ENCODE assay signal across 23 cellular contexts in genomic region chr7:103714377-103714927, GRCh38.
A peak's percentile ranks its signal among the peaks of the same experiment; 100 is the strongest.
DNase-seq lines count a peak whose midpoint lies in the region; ATAC-seq and TF ChIP-seq lines count a peak whose summit lies in the region.
"Had no signal": no experiment of that assay in that cellular context is flagged by ENCODE, and none has a peak within 500 bp of the region (broad histone marks: within the 10 kb centered on the region; RNA-seq: fewer than 3 reads in every experiment).

No MANE protein-coding gene starts in this region.

- H3K23ac ChIP-seq in H9 (ENCODE audit: insufficient read length, low read depth, low read length) (no peak overlapping the region), neuronal stem cell (ENCODE audit: low read depth, low read length, poor library complexity) (peak overlapping the region; percentile 73)

- H2BK5ac ChIP-seq in H9 (ENCODE audit: insufficient read length, low read length) (no peak overlapping the region), neuronal stem cell (ENCODE audit: low read length) (no peak overlapping the region)

- H3K14ac ChIP-seq in H9 (ENCODE audit: insufficient read depth, low read length) = no peak overlapping the region
- H3K14ac ChIP-seq in neuronal stem cell (ENCODE audit: low read length) = peak overlapping the region; percentile 71

- no peak overlapping the region for H2BK20ac ChIP-seq in H9 (ENCODE audit: low read depth, low read length, poor library complexity, severe bottlenecking)

- H4K5ac ChIP-seq in H9 (ENCODE audit: insufficient read length, low read depth, low read length) = peak overlapping the region; percentile 4

- H4K91ac ChIP-seq in H9 (ENCODE audit: insufficient read length, low read depth, low read length) (no peak overlapping the region), neuronal stem cell (ENCODE audit: low read depth, low read length, poor library complexity) (no peak overlapping the region)

- H3K56ac ChIP-seq in H9 (ENCODE audit: insufficient read length, low read depth, low read length) = no peak overlapping the region

- H3K79me1 ChIP-seq in H9 (ENCODE audit: insufficient read depth, low read depth, low read length, poor library complexity, severe bottlenecking) (no peaks in the 10 kb centered on the region), neuronal stem cell (ENCODE audit: low read depth, low read length) (no peaks in the 10 kb centered on the region)

- TF ChIP-seq CTCF in H9 (conservative IDR thresholded peaks at IDR 0.05) = no peak

- H2BK15ac ChIP-seq in H9 (ENCODE audit: low read depth, low read length) (no peak overlapping the region), neuronal stem cell (ENCODE audit: low read length) (no peak overlapping the region)

- H3K9me3 ChIP-seq in H9 (ENCODE audit: control insufficient read depth, low read depth, low read length) = no peaks in the 10 kb centered on the region
- no peaks in the 10 kb centered on the region for H3K9me3 ChIP-seq in neuronal stem cell (replicated peaks in 1 of 2; ENCODE audit: control insufficient read depth in 2 of 2, insufficient read depth in 1 of 2, low read depth in 1 of 2, low read length in 2 of 2)
- H3K9me3 ChIP-seq: A549, SJCRH30 had no signal

- DNase-seq in H9 = no peak
- DNase-seq in NCI-H446 treated with DMSO at 0.1 percent for 48 hours (lab: John Stamatoyannopoulos, UW) = peak; percentile 34
- peak; percentile 70 for DNase-seq in cerebellar cortex (ENCODE audit: low spot score)
- no peak for DNase-seq in neuronal stem cell (ENCODE audit: low spot score)
- DNase-seq: CD4-positive, CD25-positive, alpha-beta regulatory T cell; COR-L47; DMS79; KBM-7; NCI-H1092; NCI-H1436; NCI-H187 treated with DMSO at 0.1 percent for 48 hours; NCI-H2107; NCI-H524; NCI-H82; SJCRH30 had no signal

- H3K18ac ChIP-seq in H9 (ENCODE audit: insufficient read length, low read depth, low read length) (no peak overlapping the region), neuronal stem cell (ENCODE audit: low read length) (no peak overlapping the region)

- H3K27me3 Mint-ChIP-seq in H9 (ENCODE audit: low read depth) = no peaks in the 10 kb centered on the region; the same call in 1 of the 2 replicates
- H3K27me3 Mint-ChIP-seq: B cell; CD4-positive, CD25-positive, alpha-beta regulatory T cell had no signal

- H3K4me2 ChIP-seq in H9 (ENCODE audit: insufficient read depth, insufficient read length, low read length) = no peak overlapping the region
- H3K4me2 ChIP-seq in neuronal stem cell (ENCODE audit: insufficient read depth, low read length, poor library complexity, severe bottlenecking) = no peak overlapping the region
- H3K4me2 ChIP-seq: A549, GM23338 had no signal

- H3T11ph ChIP-seq in H9 (ENCODE audit: low read length) = no peak overlapping the region

- H4K8ac ChIP-seq in H9 (replicated peaks; ENCODE audit: insufficient read length, low read depth, low read length) (no peak overlapping the region), neuronal stem cell (ENCODE audit: low read depth, low read length) (no peak overlapping the region)

- peak overlapping the region in 1 of 3 experiments; percentile 83; a peak in 1 of 7 replicates for H3K27ac Mint-ChIP-seq in H9
- H3K27ac Mint-ChIP-seq: B cell; CD4-positive, CD25-positive, alpha-beta regulatory T cell; GM23338 had no signal

- H2AFZ ChIP-seq in H9 (ENCODE audit: low read length) = no peak overlapping the region
- no peak overlapping the region for H2AFZ ChIP-seq in neuronal stem cell (ENCODE audit: low read length)
- H2AFZ ChIP-seq: GM23338 had no signal

- H3K4me3 ChIP-seq in neuronal stem cell (ENCODE audit: low read length in 2 of 2) = no peak overlapping the region
- H3K4me3 ChIP-seq: A549, GM12878, GM23338, SJCRH30 had no signal

- H3K4ac ChIP-seq in H9 (ENCODE audit: low read depth, low read length) (no peak overlapping the region), neuronal stem cell (ENCODE audit: low read length) (no peak overlapping the region)

- H3K9ac ChIP-seq in H9 (ENCODE audit: extremely low read depth, insufficient read length, low read length) (no peak overlapping the region), neuronal stem cell (ENCODE audit: low read depth, low read length, poor library complexity) (peak overlapping the region; percentile 70)

- H2BK12ac ChIP-seq in H9 (ENCODE audit: insufficient read length, low read depth, low read length) = no peak overlapping the region
- no peak overlapping the region for H2BK12ac ChIP-seq in neuronal stem cell (ENCODE audit: low read length)

- H2BK120ac ChIP-seq in H9 (ENCODE audit: low read depth, low read length, poor library complexity, severe bottlenecking) = no peak overlapping the region
- H2BK120ac ChIP-seq in neuronal stem cell (ENCODE audit: low read depth, low read length) = no peak overlapping the region

- H3K4me1 ChIP-seq in H9 (ENCODE audit: insufficient read depth, low read length) (no peaks in the 10 kb centered on the region), neuronal stem cell (ENCODE audit: control insufficient read depth in 2 of 2, insufficient read depth in 1 of 2, low read depth in 1 of 2, low read length in 2 of 2) (peaks cover 0 to 3% of the 10 kb centered on the region in 2 donors)
- H3K4me1 ChIP-seq: A549 had no signal

- WGBS in H9 (ENCODE audit: extremely low coverage, insufficient read length, low lambda C conversion rate) = no CpG with 5 or more reads among the region's 9 CpGs
- WGBS in neuronal stem cell (ENCODE audit: extremely low coverage in 2 of 2, insufficient read length in 2 of 2, insufficient replicate concordance in 1 of 2), 2 donors = no CpG with 5 or more reads among the region's 9 CpGs

- H3K36me3 Mint-ChIP-seq in H9 (ENCODE audit: insufficient read depth in 1 of 3, low read depth in 3 of 3) = no peaks in the 10 kb centered on the region
- H3K36me3 Mint-ChIP-seq: CD4-positive, CD25-positive, alpha-beta regulatory T cell had no signal

- no peak for ATAC-seq in HG03135 (IDR thresholded peaks at IDR 0.05; ENCODE audit: unreplicated experiment)
- no peak for ATAC-seq in HG03378 (IDR thresholded peaks at IDR 0.05; ENCODE audit: unreplicated experiment)
- ATAC-seq in GM18868 (IDR thresholded peaks at IDR 0.05; ENCODE audit: unreplicated experiment) = no peak
- ATAC-seq: A549, GM12878, GM23338, HCT116 had no signal

- H4K20me1 ChIP-seq in H9 (ENCODE audit: control insufficient read depth, insufficient read depth, insufficient read length) = no peaks in the 10 kb centered on the region

- no peaks in the 10 kb centered on the region for H3K79me2 ChIP-seq in H9 (ENCODE audit: insufficient read depth, low read length)

- H3K23me2 ChIP-seq in H9 (ENCODE audit: insufficient read length, low read depth, low read length, poor library complexity, severe bottlenecking) = no peaks in the 10 kb centered on the region

- no peak overlapping the region for H3K4me3 Mint-ChIP-seq in H9
- H3K4me3 Mint-ChIP-seq: B cell; CD4-positive, CD25-positive, alpha-beta regulatory T cell; GM23338 had no signal

- H3K27me3 ChIP-seq in H9 (ENCODE audit: insufficient read depth, low read length) (no peaks in the 10 kb centered on the region), neuronal stem cell (ENCODE audit: control insufficient read depth in 3 of 3, insufficient read depth in 3 of 3, low read depth in 1 of 3, low read length in 3 of 3) (no peaks in the 10 kb centered on the region)
- H3K27me3 ChIP-seq: SJCRH30 had no signal

- H2AK5ac ChIP-seq in H9 (ENCODE audit: insufficient read length, low read length) (no peak overlapping the region), neuronal stem cell (ENCODE audit: low read depth, low read length) (no peak overlapping the region)

- H3K4me1 Mint-ChIP-seq in H9 = no peaks in the 10 kb centered on the region
- H3K4me1 Mint-ChIP-seq: B cell; CD4-positive, CD25-positive, alpha-beta regulatory T cell; GM23338 had no signal

- no peaks in the 10 kb centered on the region for H3K36me3 ChIP-seq in neuronal stem cell (replicated peaks in 1 of 2; ENCODE audit: control insufficient read depth in 2 of 2, insufficient read depth in 2 of 2, low read length in 2 of 2)
- H3K36me3 ChIP-seq: SJCRH30 had no signal

- H3K27ac ChIP-seq in H9 (ENCODE audit: insufficient read length, low read depth, low read length) = no peak overlapping the region
- no peak overlapping the region for H3K27ac ChIP-seq in neuronal stem cell (replicated peaks; ENCODE audit: low read length)
- H3K27ac ChIP-seq: A549 had no signal

- no peaks in the 10 kb centered on the region for H3K9me3 Mint-ChIP-seq in H9
- H3K9me3 Mint-ChIP-seq: CD4-positive, CD25-positive, alpha-beta regulatory T cell; GM23338 had no signal

Comparison
In these comparisons a context has a peak if more than half of its experiments do, and no peak if none do; other contexts are left out.
1. DNase-seq: peak in NCI-H446 treated with DMSO at 0.1 percent for 48 hours (single experiment) and cerebellar cortex (single experiment); none in H9 (single experiment) and neuronal stem cell (single experiment).